Comparison of ENCODE assay signal across 2 cellular contexts in the genomic region with DNA sequence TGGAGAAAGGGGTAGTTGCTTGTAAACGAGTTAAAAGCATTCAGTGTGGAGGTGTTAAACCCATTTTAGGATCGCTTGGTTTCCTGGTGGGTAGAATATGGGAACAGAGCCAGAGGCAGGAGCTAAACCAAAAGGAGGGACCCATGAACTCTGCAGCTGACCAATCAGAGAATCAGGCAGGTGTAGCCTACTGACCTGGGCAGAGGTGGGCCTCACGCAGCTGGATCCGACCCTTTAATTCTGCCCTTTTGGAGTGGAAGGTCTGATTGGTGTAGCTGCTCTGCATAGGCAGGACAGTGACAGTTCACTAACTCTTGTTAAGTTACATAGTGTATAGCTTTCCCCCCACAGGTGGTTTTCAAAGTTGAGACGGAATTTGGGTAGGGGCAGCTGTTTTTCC.
TF ChIP-seq lines count a peak whose summit lies in the region.

No MANE protein-coding gene starts in this region.

TF ChIP-seq in WTC11, 78 proteins besides CTCF, POLR2A, EP300 and RAD21 (continued from another document and continues in another):
- TF ChIP-seq, protein P1, sequence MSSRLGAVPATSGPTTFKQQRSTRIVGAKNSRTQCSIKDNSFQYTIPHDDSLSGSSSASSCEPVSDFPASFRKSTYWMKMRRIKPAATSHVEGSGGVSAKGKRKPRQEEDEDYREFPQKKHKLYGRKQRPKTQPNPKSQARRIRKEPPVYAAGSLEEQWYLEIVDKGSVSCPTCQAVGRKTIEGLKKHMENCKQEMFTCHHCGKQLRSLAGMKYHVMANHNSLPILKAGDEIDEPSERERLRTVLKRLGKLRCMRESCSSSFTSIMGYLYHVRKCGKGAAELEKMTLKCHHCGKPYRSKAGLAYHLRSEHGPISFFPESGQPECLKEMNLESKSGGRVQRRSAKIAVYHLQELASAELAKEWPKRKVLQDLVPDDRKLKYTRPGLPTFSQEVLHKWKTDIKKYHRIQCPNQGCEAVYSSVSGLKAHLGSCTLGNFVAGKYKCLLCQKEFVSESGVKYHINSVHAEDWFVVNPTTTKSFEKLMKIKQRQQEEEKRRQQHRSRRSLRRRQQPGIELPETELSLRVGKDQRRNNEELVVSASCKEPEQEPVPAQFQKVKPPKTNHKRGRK (CRISPR knock-in tag; IDR thresholded peaks at IDR 0.05; ENCODE audit: borderline replicate concordance): no peak
- TF ChIP-seq ZNF263 (CRISPR knock-in tag; IDR thresholded peaks at IDR 0.05; ENCODE audit: low read depth) (no peak), ETV6 (CRISPR knock-in tag; IDR thresholded peaks at IDR 0.05) (no peak), ZNF416 (CRISPR knock-in tag; IDR thresholded peaks at IDR 0.05) (no peak), GABPB1 (CRISPR knock-in tag; IDR thresholded peaks at IDR 0.05) (no peak), NFE2L1 (CRISPR knock-in tag; IDR thresholded peaks at IDR 0.05) (no peak), GRHL2 (CRISPR knock-in tag; IDR thresholded peaks at IDR 0.05; ENCODE audit: insufficient replicate concordance, severe bottlenecking) (no peak), ZNF121 (CRISPR knock-in tag; IDR thresholded peaks at IDR 0.05) (no peak)
- TF ChIP-seq, protein P2, sequence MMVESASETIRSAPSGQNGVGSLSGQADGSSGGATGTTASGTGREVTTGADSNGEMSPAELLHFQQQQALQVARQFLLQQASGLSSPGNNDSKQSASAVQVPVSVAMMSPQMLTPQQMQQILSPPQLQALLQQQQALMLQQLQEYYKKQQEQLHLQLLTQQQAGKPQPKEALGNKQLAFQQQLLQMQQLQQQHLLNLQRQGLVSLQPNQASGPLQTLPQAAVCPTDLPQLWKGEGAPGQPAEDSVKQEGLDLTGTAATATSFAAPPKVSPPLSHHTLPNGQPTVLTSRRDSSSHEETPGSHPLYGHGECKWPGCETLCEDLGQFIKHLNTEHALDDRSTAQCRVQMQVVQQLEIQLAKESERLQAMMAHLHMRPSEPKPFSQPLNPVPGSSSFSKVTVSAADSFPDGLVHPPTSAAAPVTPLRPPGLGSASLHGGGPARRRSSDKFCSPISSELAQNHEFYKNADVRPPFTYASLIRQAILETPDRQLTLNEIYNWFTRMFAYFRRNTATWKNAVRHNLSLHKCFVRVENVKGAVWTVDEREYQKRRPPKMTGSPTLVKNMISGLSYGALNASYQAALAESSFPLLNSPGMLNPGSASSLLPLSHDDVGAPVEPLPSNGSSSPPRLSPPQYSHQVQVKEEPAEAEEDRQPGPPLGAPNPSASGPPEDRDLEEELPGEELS (CRISPR knock-in tag; IDR thresholded peaks at IDR 0.05): no peak
- TF ChIP-seq, protein P3, sequence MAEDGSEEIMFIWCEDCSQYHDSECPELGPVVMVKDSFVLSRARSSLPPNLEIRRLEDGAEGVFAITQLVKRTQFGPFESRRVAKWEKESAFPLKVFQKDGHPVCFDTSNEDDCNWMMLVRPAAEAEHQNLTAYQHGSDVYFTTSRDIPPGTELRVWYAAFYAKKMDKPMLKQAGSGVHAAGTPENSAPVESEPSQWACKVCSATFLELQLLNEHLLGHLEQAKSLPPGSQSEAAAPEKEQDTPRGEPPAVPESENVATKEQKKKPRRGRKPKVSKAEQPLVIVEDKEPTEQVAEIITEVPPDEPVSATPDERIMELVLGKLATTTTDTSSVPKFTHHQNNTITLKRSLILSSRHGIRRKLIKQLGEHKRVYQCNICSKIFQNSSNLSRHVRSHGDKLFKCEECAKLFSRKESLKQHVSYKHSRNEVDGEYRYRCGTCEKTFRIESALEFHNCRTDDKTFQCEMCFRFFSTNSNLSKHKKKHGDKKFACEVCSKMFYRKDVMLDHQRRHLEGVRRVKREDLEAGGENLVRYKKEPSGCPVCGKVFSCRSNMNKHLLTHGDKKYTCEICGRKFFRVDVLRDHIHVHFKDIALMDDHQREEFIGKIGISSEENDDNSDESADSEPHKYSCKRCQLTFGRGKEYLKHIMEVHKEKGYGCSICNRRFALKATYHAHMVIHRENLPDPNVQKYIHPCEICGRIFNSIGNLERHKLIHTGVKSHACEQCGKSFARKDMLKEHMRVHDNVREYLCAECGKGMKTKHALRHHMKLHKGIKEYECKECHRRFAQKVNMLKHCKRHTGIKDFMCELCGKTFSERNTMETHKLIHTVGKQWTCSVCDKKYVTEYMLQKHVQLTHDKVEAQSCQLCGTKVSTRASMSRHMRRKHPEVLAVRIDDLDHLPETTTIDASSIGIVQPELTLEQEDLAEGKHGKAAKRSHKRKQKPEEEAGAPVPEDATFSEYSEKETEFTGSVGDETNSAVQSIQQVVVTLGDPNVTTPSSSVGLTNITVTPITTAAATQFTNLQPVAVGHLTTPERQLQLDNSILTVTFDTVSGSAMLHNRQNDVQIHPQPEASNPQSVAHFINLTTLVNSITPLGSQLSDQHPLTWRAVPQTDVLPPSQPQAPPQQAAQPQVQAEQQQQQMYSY (CRISPR knock-in tag; IDR thresholded peaks at IDR 0.05): no peak
- TF ChIP-seq, protein P4, sequence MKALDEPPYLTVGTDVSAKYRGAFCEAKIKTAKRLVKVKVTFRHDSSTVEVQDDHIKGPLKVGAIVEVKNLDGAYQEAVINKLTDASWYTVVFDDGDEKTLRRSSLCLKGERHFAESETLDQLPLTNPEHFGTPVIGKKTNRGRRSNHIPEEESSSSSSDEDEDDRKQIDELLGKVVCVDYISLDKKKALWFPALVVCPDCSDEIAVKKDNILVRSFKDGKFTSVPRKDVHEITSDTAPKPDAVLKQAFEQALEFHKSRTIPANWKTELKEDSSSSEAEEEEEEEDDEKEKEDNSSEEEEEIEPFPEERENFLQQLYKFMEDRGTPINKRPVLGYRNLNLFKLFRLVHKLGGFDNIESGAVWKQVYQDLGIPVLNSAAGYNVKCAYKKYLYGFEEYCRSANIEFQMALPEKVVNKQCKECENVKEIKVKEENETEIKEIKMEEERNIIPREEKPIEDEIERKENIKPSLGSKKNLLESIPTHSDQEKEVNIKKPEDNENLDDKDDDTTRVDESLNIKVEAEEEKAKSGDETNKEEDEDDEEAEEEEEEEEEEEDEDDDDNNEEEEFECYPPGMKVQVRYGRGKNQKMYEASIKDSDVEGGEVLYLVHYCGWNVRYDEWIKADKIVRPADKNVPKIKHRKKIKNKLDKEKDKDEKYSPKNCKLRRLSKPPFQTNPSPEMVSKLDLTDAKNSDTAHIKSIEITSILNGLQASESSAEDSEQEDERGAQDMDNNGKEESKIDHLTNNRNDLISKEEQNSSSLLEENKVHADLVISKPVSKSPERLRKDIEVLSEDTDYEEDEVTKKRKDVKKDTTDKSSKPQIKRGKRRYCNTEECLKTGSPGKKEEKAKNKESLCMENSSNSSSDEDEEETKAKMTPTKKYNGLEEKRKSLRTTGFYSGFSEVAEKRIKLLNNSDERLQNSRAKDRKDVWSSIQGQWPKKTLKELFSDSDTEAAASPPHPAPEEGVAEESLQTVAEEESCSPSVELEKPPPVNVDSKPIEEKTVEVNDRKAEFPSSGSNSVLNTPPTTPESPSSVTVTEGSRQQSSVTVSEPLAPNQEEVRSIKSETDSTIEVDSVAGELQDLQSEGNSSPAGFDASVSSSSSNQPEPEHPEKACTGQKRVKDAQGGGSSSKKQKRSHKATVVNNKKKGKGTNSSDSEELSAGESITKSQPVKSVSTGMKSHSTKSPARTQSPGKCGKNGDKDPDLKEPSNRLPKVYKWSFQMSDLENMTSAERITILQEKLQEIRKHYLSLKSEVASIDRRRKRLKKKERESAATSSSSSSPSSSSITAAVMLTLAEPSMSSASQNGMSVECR (CRISPR knock-in tag; IDR thresholded peaks at IDR 0.05; ENCODE audit: borderline replicate concordance): no peak

TF ChIP-seq in HepG2, 621 proteins besides CTCF, POLR2A, EP300 and RAD21 (continued from another document):
- TF ChIP-seq, protein P5, sequence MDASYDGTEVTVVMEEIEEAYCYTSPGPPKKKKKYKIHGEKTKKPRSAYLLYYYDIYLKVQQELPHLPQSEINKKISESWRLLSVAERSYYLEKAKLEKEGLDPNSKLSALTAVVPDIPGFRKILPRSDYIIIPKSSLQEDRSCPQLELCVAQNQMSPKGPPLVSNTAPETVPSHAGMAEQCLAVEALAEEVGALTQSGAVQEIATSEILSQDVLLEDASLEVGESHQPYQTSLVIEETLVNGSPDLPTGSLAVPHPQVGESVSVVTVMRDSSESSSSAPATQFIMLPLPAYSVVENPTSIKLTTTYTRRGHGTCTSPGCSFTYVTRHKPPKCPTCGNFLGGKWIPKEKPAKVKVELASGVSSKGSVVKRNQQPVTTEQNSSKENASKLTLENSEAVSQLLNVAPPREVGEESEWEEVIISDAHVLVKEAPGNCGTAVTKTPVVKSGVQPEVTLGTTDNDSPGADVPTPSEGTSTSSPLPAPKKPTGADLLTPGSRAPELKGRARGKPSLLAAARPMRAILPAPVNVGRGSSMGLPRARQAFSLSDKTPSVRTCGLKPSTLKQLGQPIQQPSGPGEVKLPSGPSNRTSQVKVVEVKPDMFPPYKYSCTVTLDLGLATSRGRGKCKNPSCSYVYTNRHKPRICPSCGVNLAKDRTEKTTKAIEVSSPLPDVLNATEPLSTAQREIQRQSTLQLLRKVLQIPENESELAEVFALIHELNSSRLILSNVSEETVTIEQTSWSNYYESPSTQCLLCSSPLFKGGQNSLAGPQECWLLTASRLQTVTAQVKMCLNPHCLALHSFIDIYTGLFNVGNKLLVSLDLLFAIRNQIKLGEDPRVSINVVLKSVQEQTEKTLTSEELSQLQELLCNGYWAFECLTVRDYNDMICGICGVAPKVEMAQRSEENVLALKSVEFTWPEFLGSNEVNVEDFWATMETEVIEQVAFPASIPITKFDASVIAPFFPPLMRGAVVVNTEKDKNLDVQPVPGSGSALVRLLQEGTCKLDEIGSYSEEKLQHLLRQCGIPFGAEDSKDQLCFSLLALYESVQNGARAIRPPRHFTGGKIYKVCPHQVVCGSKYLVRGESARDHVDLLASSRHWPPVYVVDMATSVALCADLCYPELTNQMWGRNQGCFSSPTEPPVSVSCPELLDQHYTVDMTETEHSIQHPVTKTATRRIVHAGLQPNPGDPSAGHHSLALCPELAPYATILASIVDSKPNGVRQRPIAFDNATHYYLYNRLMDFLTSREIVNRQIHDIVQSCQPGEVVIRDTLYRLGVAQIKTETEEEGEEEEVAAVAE (CRISPR knock-in tag; IDR thresholded peaks at IDR 0.05; ENCODE audit: borderline replicate concordance): no peak
